8 cellular contexts compared by ENCODE assay signal in the genomic region with DNA sequence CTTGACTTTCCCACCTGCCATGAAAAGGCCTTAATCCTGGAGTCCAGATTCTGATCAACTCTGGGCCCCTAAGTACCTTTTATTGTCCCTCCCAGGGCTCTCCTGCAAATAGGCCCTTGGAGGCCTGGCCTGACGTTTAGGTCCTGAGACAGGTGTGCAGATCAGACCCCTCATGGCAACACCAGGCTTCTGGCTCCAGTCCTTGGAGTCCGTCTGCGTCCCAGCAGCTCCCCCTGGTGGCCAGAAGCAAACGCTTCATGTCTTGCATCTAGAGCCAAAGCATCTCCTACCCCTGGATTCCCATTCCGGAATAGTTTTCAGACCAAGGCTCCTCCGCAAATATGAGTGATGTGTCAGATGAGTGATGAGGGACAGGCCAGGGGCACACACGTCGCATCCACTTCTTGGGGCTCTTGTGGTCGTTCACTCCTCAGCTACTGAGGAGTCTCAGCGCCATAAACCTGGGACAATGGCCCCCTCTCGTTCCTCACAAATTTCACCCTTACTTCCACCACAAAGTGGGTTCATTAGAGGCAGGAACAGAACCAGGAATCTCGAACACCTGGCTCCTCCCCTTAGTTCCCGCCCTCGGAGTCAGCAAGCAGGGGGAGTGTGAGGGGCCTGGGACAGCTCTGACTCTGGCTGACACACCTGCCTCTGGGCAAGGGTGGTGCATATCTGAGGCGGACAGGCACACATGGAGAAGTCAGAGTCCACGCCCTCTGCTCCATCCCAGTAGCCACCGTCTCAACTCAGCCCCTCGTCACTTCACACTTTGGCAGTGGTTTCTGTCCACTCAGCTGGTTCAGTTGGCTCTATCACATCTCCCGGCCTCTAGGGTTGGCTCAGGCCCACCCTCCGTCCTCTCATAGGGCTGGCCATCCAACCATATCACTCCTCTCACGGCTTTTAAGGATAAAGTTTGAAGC.
DNase-seq lines count a peak whose midpoint lies in the region; ATAC-seq lines count a peak whose summit lies in the region.

No MANE protein-coding gene starts in this region.

- peak; percentile 86 for DNase-seq in COR-L47 (lab: John Stamatoyannopoulos, UW)
- DNase-seq in NCI-H345 treated with DMSO at 0.1 percent for 48 hours (lab: John Stamatoyannopoulos, UW; ENCODE audit: unreplicated experiment), result peak; percentile 79
- DNase-seq in activated CD4-positive, alpha-beta T cell treated with anti-CD3 and anti-CD28 coated beads for 24 hours (ENCODE audit: low read depth in 2 of 2), result peak; percentile 81
- peak; percentile 61 to 66 for DNase-seq in central memory CD8-positive, alpha-beta T cell (ENCODE audit: low spot score in 2 of 2)
- peak; percentile 60 for DNase-seq in kidney glomerular epithelial cell (lab: John Stamatoyannopoulos, UW)
- DNase-seq in stimulated activated CD4-positive, alpha-beta T cell treated with anti-CD3 and anti-CD28 coated beads, Interleukin-1b, Interleukin-23, amount 100 ng/mL, for 48 hours, result peak; percentile 76

- H3K27ac Mint-ChIP-seq in central memory CD8-positive, alpha-beta T cell (ENCODE audit: low read depth), result no peak overlapping the region

- no peaks in the 10 kb centered on the region for H3K27me3 Mint-ChIP-seq in central memory CD8-positive, alpha-beta T cell

- no peaks in the 10 kb centered on the region for H3K9me3 Mint-ChIP-seq in central memory CD8-positive, alpha-beta T cell

- H3K4me1 Mint-ChIP-seq in central memory CD8-positive, alpha-beta T cell, result no peaks in the 10 kb centered on the region

- H3K36me3 Mint-ChIP-seq in central memory CD8-positive, alpha-beta T cell (ENCODE audit: insufficient read depth), result peaks cover 5% of the 10 kb centered on the region

- ATAC-seq in HG03025 (IDR thresholded peaks at IDR 0.05; ENCODE audit: low FRiP score, unreplicated experiment), result peak; percentile 50
- ATAC-seq in central memory CD8-positive, alpha-beta T cell (replicated peaks; ENCODE audit: extremely low read depth, poor library complexity, severe bottlenecking), result peak; percentile 52
- ATAC-seq in GM18870 (IDR thresholded peaks at IDR 0.05; ENCODE audit: unreplicated experiment), result no peak

- H3K4me3 Mint-ChIP-seq in central memory CD8-positive, alpha-beta T cell, result no peak overlapping the region
